Comparison of ENCODE assay signal across 8 cellular contexts in genomic region chr15:31326729-31327673, GRCh38. TPM values are rescaled to one million over a fixed set of nuclear protein-coding genes. Genes with fewer than 3 reads are reported as not detected.
DNase-seq lines count a peak whose midpoint lies in the region; ATAC-seq and TF ChIP-seq lines count a peak whose summit lies in the region.

TSS of gene KLF13 (plus strand) at chr15:31326835. CDS start at chr15:31327213, 378 bp downstream.

- ATAC-seq in GM21515 (IDR thresholded peaks at IDR 0.05; ENCODE audit: unreplicated experiment) = peak; percentile 49

- no peaks in the 10 kb centered on the region for H3K9me3 ChIP-seq in HUES64 (ENCODE audit: insufficient read depth, low read depth, low read length)

- WGBS in HUES64 = under 1% methylated on average over 151 of the region's 151 CpGs

- peak within 1 kb of the TSS; percentile 70 for H3K4me3 Mint-ChIP-seq in Calu3 (ENCODE audit: low read depth, unreplicated experiment)
- peak within 1 kb of the TSS; percentile 88 for H3K4me3 Mint-ChIP-seq in activated CD4-positive, alpha-beta memory T cell treated with anti-CD3 and anti-CD28 coated beads for 36 hours
- peak within 1 kb of the TSS; percentile 87 for H3K4me3 Mint-ChIP-seq in endothelial cell (ENCODE audit: unreplicated experiment)

- peak within 1 kb of the TSS; percentile 70 for H3K9ac ChIP-seq in HUES64 (ENCODE audit: low read depth, low read length)

- H3K27me3 Mint-ChIP-seq in Calu3 (ENCODE audit: unreplicated experiment) = no peaks in the 10 kb centered on the region
- no peaks in the 10 kb centered on the region for H3K27me3 Mint-ChIP-seq in activated CD4-positive, alpha-beta memory T cell treated with anti-CD3 and anti-CD28 coated beads for 36 hours
- peaks cover 24% of the 10 kb centered on the region for H3K27me3 Mint-ChIP-seq in endothelial cell (ENCODE audit: unreplicated experiment)

- CTCF ChIA-PET in Calu3 (lab: Charles Lee) = no interaction called here
- CTCF ChIA-PET in activated CD4-positive, alpha-beta memory T cell treated with anti-CD3 and anti-CD28 coated beads for 36 hours (lab: Charles Lee) = interaction anchor here (0.7 to 2.3 kb wide), 9 partner anchors 19 to 161 kb away, joined by 3 to 18 read pairs (median 6); no protein-coding TSS in a partner anchor

- H3K4me1 ChIP-seq in HUES64 (ENCODE audit: insufficient read depth, low read length) = peaks cover 17% of the 10 kb centered on the region

- intact Hi-C loops in Calu3 (cut with micrococcal nuclease; ENCODE audit: unreplicated experiment) = loop anchor here (10.0 kb wide), 1 partner anchor 112 kb away; no protein-coding TSS in a partner anchor
- intact Hi-C loops in activated CD4-positive, alpha-beta memory T cell treated with anti-CD3 and anti-CD28 coated beads for 36 hours (cut with micrococcal nuclease) = loop anchor here (1.0 to 10.0 kb wide), 7 partner anchors 34 to 332 kb away; partner anchors contain the start of gene MTMR10

- no peak for DNase-seq in Calu3
- peak; percentile 78 for DNase-seq in activated CD4-positive, alpha-beta memory T cell treated with anti-CD3 and anti-CD28 coated beads for 36 hours
- no peak for DNase-seq in endothelial cell (ENCODE audit: low spot score)
- DNase-seq in mucosa of gallbladder (ENCODE audit: low spot score) = peak; percentile 63
- DNase-seq in stimulated activated naive CD4-positive, alpha-beta T cell treated with Interleukin-2 at 50 U/mL for 16 hours (lab: John Stamatoyannopoulos, UW) = peak; percentile 73
- no peak for DNase-seq in SK-N-DZ (ENCODE audit: low spot score)

- no peaks in the 10 kb centered on the region for H3K36me3 ChIP-seq in HUES64 (ENCODE audit: insufficient read depth, low read length)

- H3K4me3 ChIP-seq in HUES64 (ENCODE audit: low read length) = peak within 1 kb of the TSS; percentile 78

- peak within 1 kb of the TSS; percentile 86; the same call in 1 of the 2 replicates for H3K27ac ChIP-seq in HUES64 (ENCODE audit: low read depth, low read length)

- POLR2A ChIA-PET in activated CD4-positive, alpha-beta memory T cell treated with anti-CD3 and anti-CD28 coated beads for 36 hours (lab: Charles Lee) = interaction anchor here (0.7 to 3.0 kb wide), 16 partner anchors 10 to 163 kb away, joined by 3 to 31 read pairs (median 4); no protein-coding TSS in a partner anchor

- H3K36me3 Mint-ChIP-seq in Calu3 (ENCODE audit: insufficient read depth, unreplicated experiment) = peaks cover 24% of the 10 kb centered on the region
- peaks cover 19% of the 10 kb centered on the region for H3K36me3 Mint-ChIP-seq in activated CD4-positive, alpha-beta memory T cell treated with anti-CD3 and anti-CD28 coated beads for 36 hours
- no peaks in the 10 kb centered on the region for H3K36me3 Mint-ChIP-seq in endothelial cell (ENCODE audit: low read depth, unreplicated experiment)

- TF ChIP-seq CTCF in Calu3 (IDR thresholded peaks at IDR 0.05; ENCODE audit: unreplicated experiment) (no peak), endothelial cell (IDR thresholded peaks at IDR 0.05; ENCODE audit: unreplicated experiment) (no peak)

- H3K27ac Mint-ChIP-seq in Calu3 (ENCODE audit: unreplicated experiment) (no peak within 1 kb of the TSS), endothelial cell (ENCODE audit: unreplicated experiment) (no peak within 1 kb of the TSS)
- peak within 1 kb of the TSS; percentile 80 for H3K27ac Mint-ChIP-seq in activated CD4-positive, alpha-beta memory T cell treated with anti-CD3 and anti-CD28 coated beads for 36 hours

- H3K4me1 Mint-ChIP-seq in Calu3 (ENCODE audit: low read depth, unreplicated experiment) = no peaks in the 10 kb centered on the region
- peaks cover 39% of the 10 kb centered on the region for H3K4me1 Mint-ChIP-seq in activated CD4-positive, alpha-beta memory T cell treated with anti-CD3 and anti-CD28 coated beads for 36 hours (ENCODE audit: low read depth)
- H3K4me1 Mint-ChIP-seq in endothelial cell (ENCODE audit: unreplicated experiment) = peaks cover 21% of the 10 kb centered on the region

- no TSS peak for BruUV-seq in Calu3 (replicated peaks; lab: Mats Ljungman, UMichigan)

- no peaks in the 10 kb centered on the region for H3K9me3 Mint-ChIP-seq in Calu3 (ENCODE audit: low read depth, unreplicated experiment)
- H3K9me3 Mint-ChIP-seq in activated CD4-positive, alpha-beta memory T cell treated with anti-CD3 and anti-CD28 coated beads for 36 hours = no peaks in the 10 kb centered on the region
- H3K9me3 Mint-ChIP-seq in endothelial cell (ENCODE audit: unreplicated experiment) = no peaks in the 10 kb centered on the region

- peaks cover 25% of the 10 kb centered on the region for H3K27me3 ChIP-seq in HUES64 (ENCODE audit: insufficient read depth, low read length)

RNA-seq across cellular contexts. Expression of gene KLF13, which starts in this region (rescaled TPM):
- total RNA-seq in Calu3 (2022) (14.1 and 22.9 TPM in 2 replicates), endothelial cell (ENCODE audit: unreplicated experiment) (45.1 TPM), mucosa of gallbladder (86.0 TPM)
- 27.7 TPM for polyA plus RNA-seq in HUES64 (2013, experiment 1 of 2)
- 33.5 TPM for polyA plus RNA-seq in HUES64 (2013, experiment 2 of 2)
- total RNA-seq in activated CD4-positive, alpha-beta memory T cell treated with anti-CD3 and anti-CD28 coated beads for 36 hours = 100 to 1,000 TPM; 134 to 145 TPM
- polyA plus RNA-seq in SK-N-DZ (2014; cell fraction: cytosol; rRNA removed) = 65.3 and 76.1 TPM in 2 replicates
- 26.8 and 37.7 TPM in 2 replicates for polyA plus RNA-seq in SK-N-DZ (2014; cell fraction: nucleus; rRNA removed)

Comparison
In these comparisons a context has a peak if more than half of its experiments do, and no peak if none do; other contexts are left out.
1. DNase-seq: peak in activated CD4-positive, alpha-beta memory T cell treated with anti-CD3 and anti-CD28 coated beads for 36 hours (single experiment), mucosa of gallbladder (single experiment) and stimulated activated naive CD4-positive, alpha-beta T cell treated with Interleukin-2 at 50 U/mL for 16 hours (single experiment); none in Calu3 (single experiment), endothelial cell (single experiment) and SK-N-DZ (single experiment).
2. Peak in every context shown above with its lines, with median percentiles within 50 percentile points of each other: H3K4me3 Mint-ChIP-seq.